Comparison of ENCODE assay signal across 25 cellular contexts in the genomic region with DNA sequence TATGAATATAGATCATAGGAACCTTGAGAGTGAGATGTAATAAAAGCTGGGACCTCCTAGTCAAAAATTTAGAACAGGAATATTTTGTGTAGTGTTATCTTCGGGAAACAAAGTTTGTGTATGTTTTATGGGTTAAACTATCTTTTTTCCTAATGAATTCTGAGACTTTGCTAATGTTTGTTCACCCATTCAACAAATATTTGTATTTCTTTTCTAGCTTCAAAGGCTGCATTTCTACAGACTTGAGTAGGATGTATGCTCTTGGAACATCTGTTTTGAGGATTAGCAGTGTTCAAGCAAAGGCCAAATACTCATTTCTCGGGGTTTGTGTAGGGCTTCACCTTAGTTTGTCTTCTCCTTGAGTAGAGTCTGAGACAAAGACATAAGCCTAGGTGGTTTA.
"Had no signal": no experiment of that assay in that cellular context is flagged by ENCODE, and none has a peak within 500 bp of the region (broad histone marks: within the 10 kb centered on the region; RNA-seq: fewer than 3 reads in every experiment).

No MANE protein-coding gene starts in this region.

- FAIRE-seq: pancreas, small intestine, urothelium cell line had no signal

- H3K27ac ChIP-seq: neutrophil, pancreas, prostate gland, right lobe of liver, sigmoid colon, stomach, thoracic aorta, thyroid gland, tibial nerve, upper lobe of left lung, vagina had no signal

- ATAC-seq: natural killer cell treated with Interleukin-12 subunit alpha and Interleukin-12 subunit beta and Interleukin-15 and Interleukin-18, amount 100 ng/mL, for 72 hours; pancreas; right cardiac atrium; stimulated activated effector memory CD8-positive, alpha-beta T cell treated with anti-CD3 and anti-CD28 coated beads, Interleukin-12 subunit alpha, Interleukin-12 subunit beta, amount 100 ng/mL, for 72 hours; stimulated activated naive B cell treated with anti-CD40 and anti-IgM and Interleukin-4, amounts not matched to agents 10 μg/mL and 1 μg/mL and 100 μg/mL, for 72 hours had no signal

- H3K27me3 ChIP-seq: neutrophil, pancreas, right lobe of liver, sigmoid colon, stomach, thyroid gland, tibial nerve, upper lobe of left lung, vagina had no signal

- H3K36me3 ChIP-seq: neutrophil, pancreas, prostate gland, right lobe of liver, sigmoid colon, stomach, thoracic aorta, thyroid gland, tibial nerve, upper lobe of left lung, vagina had no signal

- DNase-seq: nephron progenitor cell; nucleus accumbens; pancreas; right cardiac atrium; right lobe of liver; sigmoid colon; small intestine; stimulated activated CD4-positive, alpha-beta T cell treated with anti-CD3 and anti-CD28 coated beads, Interleukin-15, amount 100 ng/mL, for 24 hours; stimulated activated CD4-positive, alpha-beta T cell treated with anti-CD3 and anti-CD28 coated beads, Interleukin-2, amount 100 ng/mL, for 24 hours; stimulated activated CD4-positive, alpha-beta T cell treated with anti-CD3 and anti-CD28 coated beads, Interleukin-2, amount 100 ng/mL, for 48 hours; stimulated activated CD4-positive, alpha-beta T cell treated with anti-CD3 and anti-CD28 coated beads, Interleukin-4, amount 100 ng/mL, for 24 hours; stimulated activated naive B cell treated with anti-CD40 and anti-IgM and Interleukin-4, amounts not matched to agents 10 μg/mL and 1 μg/mL and 100 μg/mL, for 72 hours; stimulated activated naive CD4-positive, alpha-beta T cell treated with Interleukin-2 at 50 U/mL for 16 hours; stomach; thyroid gland; trophoblast cell; upper lobe of left lung had no signal

- H3K4me3 ChIP-seq: pancreas, prostate gland, right lobe of liver, sigmoid colon, stomach, thoracic aorta, thyroid gland, tibial nerve, upper lobe of left lung, vagina had no signal

- H3K9me3 ChIP-seq: neutrophil, pancreas, prostate gland, right lobe of liver, sigmoid colon, stomach, thoracic aorta, thyroid gland, tibial nerve, upper lobe of left lung, vagina had no signal

- H3K4me1 ChIP-seq: prostate gland, thyroid gland, vagina had no signal
